Comparison of ENCODE assay signal across 39 cellular contexts in the genomic region with DNA sequence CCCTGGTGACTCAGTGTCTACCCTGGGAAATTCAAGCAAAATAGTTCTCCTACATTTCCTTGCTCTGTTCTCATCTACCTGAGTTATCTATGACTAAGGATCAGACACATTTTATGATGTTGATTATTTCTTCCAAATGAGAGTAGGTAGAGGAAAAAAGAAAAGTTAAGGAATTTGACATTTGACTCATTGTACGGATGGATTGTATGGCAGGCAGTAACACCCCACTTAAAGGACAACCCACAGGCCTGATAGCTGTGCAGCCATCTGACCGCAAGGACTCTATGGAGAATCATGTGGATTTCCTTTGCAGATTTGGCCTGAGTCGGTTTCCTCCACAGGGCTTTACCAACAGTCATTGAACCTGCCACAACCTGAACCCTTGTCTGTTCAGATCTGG.
"Had no signal": no experiment of that assay in that cellular context is flagged by ENCODE, and none has a peak within 500 bp of the region (broad histone marks: within the 10 kb centered on the region; RNA-seq: fewer than 3 reads in every experiment).

No MANE protein-coding gene starts in this region.

- H3K9me3 Mint-ChIP-seq: activated CD4-positive, alpha-beta memory T cell treated with anti-CD3 and anti-CD28 coated beads for 36 hours; activated CD8-positive, alpha-beta T cell treated with anti-CD3 and anti-CD28 coated beads for 36 hours; activated naive CD4-positive, alpha-beta T cell treated with anti-CD3 and anti-CD28 coated beads for 36 hours; activated naive CD8-positive, alpha-beta T cell treated with anti-CD3 and anti-CD28 coated beads for 36 hours; activated T-cell treated with anti-CD3 and anti-CD28 coated beads, Interleukin-2, amount 50 U/mL, for 4 hours; central memory CD8-positive, alpha-beta T cell; T-helper 2 cell treated with Interferon-gamma antibody and Interleukin-4, amounts not matched to agents 5 μg/mL and 100 μg/mL, for 36 hours had no signal

- H3K4me1 ChIP-seq: adrenal gland, body of pancreas, breast epithelium had no signal

- ATAC-seq: activated CD8-positive, alpha-beta T cell treated with anti-CD3 and anti-CD28 coated beads for 36 hours; activated naive CD4-positive, alpha-beta T cell treated with anti-CD3 and anti-CD28 coated beads, Interleukin-2, amount 50 U/mL, for 72 hours; activated T-cell treated with anti-CD3 and anti-CD28 coated beads, Interleukin-2, amount 50 U/mL, for 4 hours; activated T-cell treated with anti-CD3 and anti-CD28 coated beads, Interleukin-2, amount 50 U/mL, for 72 hours; activated T-helper 17 cell treated with anti-CD3 and anti-CD28 coated beads, Interleukin-2, amount 50 U/mL, for 72 hours; body of pancreas had no signal

- H3K27me3 ChIP-seq: adrenal gland, body of pancreas, brain microvascular endothelial cell, breast epithelium, cardiac muscle cell had no signal

- H3K27ac ChIP-seq: adrenal gland, body of pancreas, brain microvascular endothelial cell, breast epithelium, cardiac muscle cell, VCaP had no signal

- FAIRE-seq: astrocyte, TTC549 had no signal

- DNase-seq: activated B cell treated with CpG ODN at 0.5 μM for 24 hours; activated CD4-positive, alpha-beta memory T cell treated with anti-CD3 and anti-CD28 coated beads for 36 hours; activated CD4-positive, alpha-beta T cell treated with anti-CD3 and anti-CD28 coated beads for 4 hours; activated CD4-positive, alpha-beta T cell treated with anti-CD3 and anti-CD28 coated beads, Interleukin-2, amount 10 ng/mL, durations not matched to agents 24 days and 14 days; activated CD4-positive, alpha-beta T cell treated with anti-CD3 and anti-CD28 coated beads, Interleukin-2, amount 50 U/mL, for 1 hour; activated CD4-positive, alpha-beta T cell treated with anti-CD3 and anti-CD28 coated beads, Interleukin-2, amount 50 U/mL, for 4 hours; activated CD4-positive, CD25-positive, alpha-beta regulatory T cell treated with anti-CD3 and anti-CD28 coated beads, Interleukin-2, amount 50 U/mL, for 72 hours; activated CD8-positive, alpha-beta memory T cell treated with anti-CD3 and anti-CD28 coated beads, Interleukin-2, amount 50 U/mL, for 4 hours; activated CD8-positive, alpha-beta T cell treated with anti-CD3 and anti-CD28 coated beads for 36 hours; activated effector memory CD4-positive, alpha-beta T cell treated with anti-CD3 and anti-CD28 coated beads, Interleukin-2, amount 50 U/mL, for 16 hours; activated gamma-delta T cell treated with Interleukin-2 at 50 U/mL for 16 hours; activated naive CD4-positive, alpha-beta T cell; activated naive CD4-positive, alpha-beta T cell treated with anti-CD3 and anti-CD28 coated beads for 36 hours; activated naive CD4-positive, alpha-beta T cell treated with anti-CD3 and anti-CD28 coated beads, Interleukin-2, amount 50 U/mL, for 16 hours; activated naive CD8-positive, alpha-beta T cell treated with anti-CD3 and anti-CD28 coated beads for 36 hours; activated T-cell treated with anti-CD3 and anti-CD28 coated beads for 4 hours; activated T-cell treated with anti-CD3 and anti-CD28 coated beads, Interleukin-2, amount 50 U/mL, for 1 hour; activated T-cell treated with anti-CD3 and anti-CD28 coated beads, Interleukin-2, amount 50 U/mL, for 4 hours; activated T-cell treated with anti-CD3 and anti-CD28 coated beads, Interleukin-2, amount 50 U/mL, for 72 hours; adrenal gland; amniotic stem cell; aorta; body of pancreas; brain microvascular endothelial cell; caudate nucleus; T-helper 1 cell; T-helper 2 cell; T-helper 9 cell had no signal

- H3K27me3 Mint-ChIP-seq: activated B cell treated with CpG ODN at 0.5 μM for 24 hours; activated CD4-positive, alpha-beta memory T cell treated with anti-CD3 and anti-CD28 coated beads for 36 hours; activated CD8-positive, alpha-beta T cell treated with anti-CD3 and anti-CD28 coated beads for 36 hours; activated naive CD8-positive, alpha-beta T cell treated with anti-CD3 and anti-CD28 coated beads for 36 hours; activated T-helper 17 cell treated with anti-CD3 and anti-CD28 coated beads, Interleukin-2, amount 50 U/mL, for 72 hours had no signal

- H3K36me3 Mint-ChIP-seq: activated CD4-positive, alpha-beta memory T cell treated with anti-CD3 and anti-CD28 coated beads for 36 hours; activated naive CD4-positive, alpha-beta T cell treated with anti-CD3 and anti-CD28 coated beads, Interleukin-2, amount 50 U/mL, for 72 hours; activated naive CD8-positive, alpha-beta T cell treated with anti-CD3 and anti-CD28 coated beads for 36 hours had no signal

- H3K4me3 ChIP-seq: adrenal gland, body of pancreas, breast epithelium, cardiac muscle cell had no signal

- H3K4me1 Mint-ChIP-seq: activated B cell treated with CpG ODN at 0.5 μM for 24 hours; activated CD4-positive, alpha-beta T cell treated with anti-CD3 and anti-CD28 coated beads, Interleukin-2, amount 10 ng/mL, durations not matched to agents 24 days and 14 days; activated naive CD8-positive, alpha-beta T cell treated with anti-CD3 and anti-CD28 coated beads for 36 hours; activated T-helper 17 cell treated with anti-CD3 and anti-CD28 coated beads, Interleukin-2, amount 50 U/mL, for 72 hours; central memory CD8-positive, alpha-beta T cell had no signal

- H3K36me3 ChIP-seq: adrenal gland, brain microvascular endothelial cell, breast epithelium, cardiac muscle cell had no signal

- H3K27ac Mint-ChIP-seq: activated B cell treated with CpG ODN at 0.5 μM for 24 hours; activated CD4-positive, alpha-beta memory T cell treated with anti-CD3 and anti-CD28 coated beads for 36 hours; activated CD4-positive, alpha-beta T cell treated with anti-CD3 and anti-CD28 coated beads, Interleukin-2, amount 10 ng/mL, durations not matched to agents 24 days and 14 days; activated CD8-positive, alpha-beta T cell treated with anti-CD3 and anti-CD28 coated beads for 36 hours; activated naive CD4-positive, alpha-beta T cell treated with anti-CD3 and anti-CD28 coated beads for 36 hours; activated naive CD4-positive, alpha-beta T cell treated with anti-CD3 and anti-CD28 coated beads, Interleukin-2, amount 50 U/mL, for 72 hours; activated naive CD8-positive, alpha-beta T cell treated with anti-CD3 and anti-CD28 coated beads for 36 hours; activated T-cell treated with anti-CD3 and anti-CD28 coated beads, Interleukin-2, amount 50 U/mL, for 72 hours; activated T-helper 1 cell treated with anti-CD3 and anti-CD28 coated beads, Interleukin-12 subunit alpha, Interleukin-12 subunit beta, Interleukin-2, Interleukin-4 antibody, amounts not matched to agents 30 ng/mL and 10 ng/mL and 1 ng/mL, durations not matched to agents 14 hours and 24 hours and 36 hours; activated T-helper 17 cell treated with anti-CD3 and anti-CD28 coated beads, Interleukin-2, amount 50 U/mL, for 72 hours; T-helper 1 cell treated with Interleukin-12 subunit alpha and Interleukin-12 subunit beta and Interleukin-4 antibody, amounts not matched to agents 30 μg/mL and 1 μg/mL, for 36 hours; T-helper 2 cell treated with Interferon-gamma antibody and Interleukin-4, amounts not matched to agents 5 μg/mL and 100 μg/mL, for 36 hours had no signal

- H3K4me3 Mint-ChIP-seq: activated B cell treated with CpG ODN at 0.5 μM for 24 hours; activated CD4-positive, alpha-beta memory T cell treated with anti-CD3 and anti-CD28 coated beads for 36 hours; activated CD4-positive, alpha-beta T cell treated with anti-CD3 and anti-CD28 coated beads, Interleukin-2, amount 10 ng/mL, durations not matched to agents 24 days and 14 days; activated CD8-positive, alpha-beta T cell treated with anti-CD3 and anti-CD28 coated beads for 36 hours; activated naive CD4-positive, alpha-beta T cell treated with anti-CD3 and anti-CD28 coated beads for 36 hours; activated naive CD8-positive, alpha-beta T cell treated with anti-CD3 and anti-CD28 coated beads for 36 hours; activated T-cell treated with anti-CD3 and anti-CD28 coated beads, Interleukin-2, amount 50 U/mL, for 4 hours; activated T-cell treated with anti-CD3 and anti-CD28 coated beads, Interleukin-2, amount 50 U/mL, for 72 hours; activated T-helper 1 cell treated with anti-CD3 and anti-CD28 coated beads, Interleukin-12 subunit alpha, Interleukin-12 subunit beta, Interleukin-2, Interleukin-4 antibody, amounts not matched to agents 30 ng/mL and 10 ng/mL and 1 ng/mL, durations not matched to agents 14 hours and 24 hours and 36 hours; activated T-helper 17 cell treated with anti-CD3 and anti-CD28 coated beads, Interleukin-2, amount 50 U/mL, for 72 hours; central memory CD8-positive, alpha-beta T cell; T-helper 1 cell treated with Interleukin-12 subunit alpha and Interleukin-12 subunit beta and Interleukin-4 antibody, amounts not matched to agents 30 μg/mL and 1 μg/mL, for 36 hours; T-helper 2 cell treated with Interferon-gamma antibody and Interleukin-4, amounts not matched to agents 5 μg/mL and 100 μg/mL, for 36 hours had no signal
